Comparison of ENCODE assay signal across 10 cellular contexts in the genomic region with DNA sequence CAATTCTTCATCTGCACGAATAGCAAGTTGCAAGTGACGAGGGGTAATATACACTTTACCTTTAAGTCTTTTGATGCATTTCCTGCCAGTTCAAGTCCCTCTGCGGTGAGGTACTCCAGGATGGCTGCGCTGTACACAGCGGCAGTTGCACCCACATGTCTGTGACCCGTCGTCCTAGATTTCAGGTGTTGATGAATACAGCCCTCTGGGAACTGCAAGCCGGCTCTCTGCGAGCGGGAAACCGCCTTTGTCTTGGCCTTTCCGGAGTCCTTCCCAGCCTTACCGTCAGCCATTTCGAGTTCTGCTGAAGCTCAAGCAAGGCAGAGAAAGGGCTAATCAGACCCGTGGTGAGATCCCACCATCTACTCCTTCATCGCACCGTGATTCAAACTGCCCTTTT.
DNase-seq lines count a peak whose midpoint lies in the region; ATAC-seq lines count a peak whose summit lies in the region.
"Had no signal": no experiment of that assay in that cellular context is flagged by ENCODE, and none has a peak within 500 bp of the region (broad histone marks: within the 10 kb centered on the region; RNA-seq: fewer than 3 reads in every experiment).

No MANE protein-coding gene starts in this region.

- no peak for ATAC-seq in HG03025 (IDR thresholded peaks at IDR 0.05; ENCODE audit: low FRiP score, unreplicated experiment)
- ATAC-seq: gastroesophageal sphincter, SK-N-SH treated with all-trans-retinoic acid at 6 μM for 48 hours had no signal

- peak; percentile 76 to 80 for DNase-seq in NCI-H187 (lab: John Stamatoyannopoulos, UW)
- peak; percentile 39 to 43 for DNase-seq in activated CD4-positive, alpha-beta T cell treated with anti-CD3 and anti-CD28 coated beads, Interleukin-2, amount 50 U/mL, for 4 hours
- peak; percentile 32 for DNase-seq in effector CD8-positive, alpha-beta T cell (lab: John Stamatoyannopoulos, UW)
- DNase-seq in stimulated activated CD4-positive, alpha-beta T cell treated with anti-CD3 and anti-CD28 coated beads, Interleukin-4, amount 100 ng/mL, for 24 hours = peak; percentile 54
- DNase-seq in SKM-1 (lab: John Stamatoyannopoulos, UW; ENCODE audit: unreplicated experiment) = no peak
- DNase-seq in LoVo (ENCODE audit: low spot score) = no peak
- no peak for DNase-seq in NCI-H345 treated with DMSO at 0.1 percent for 48 hours (lab: John Stamatoyannopoulos, UW; ENCODE audit: unreplicated experiment)

Comparison
In these comparisons a context has a peak if more than half of its experiments do, and no peak if none do; other contexts are left out.
1. DNase-seq: peak in NCI-H187 (2 of 2), activated CD4-positive, alpha-beta T cell treated with anti-CD3 and anti-CD28 coated beads, Interleukin-2, amount 50 U/mL, for 4 hours (2 of 2), effector CD8-positive, alpha-beta T cell (single experiment) and stimulated activated CD4-positive, alpha-beta T cell treated with anti-CD3 and anti-CD28 coated beads, Interleukin-4, amount 100 ng/mL, for 24 hours (single experiment); none in SKM-1 (single experiment), LoVo (single experiment) and NCI-H345 treated with DMSO at 0.1 percent for 48 hours (single experiment).